ENCODE assay signal across 17 cellular contexts in genomic region chr10:100129424-100129823, GRCh38. TPM values are rescaled to one million over a fixed set of nuclear protein-coding genes. Genes with fewer than 3 reads are reported as not detected.
"Had no signal": no experiment of that assay in that cellular context is flagged by ENCODE, and none has a peak within 500 bp of the region (broad histone marks: within the 10 kb centered on the region; RNA-seq: fewer than 3 reads in every experiment).

No MANE protein-coding gene starts in this region.

- H3K9me3 ChIP-seq: adrenal gland, body of pancreas had no signal

- H3K4me3 ChIP-seq: adrenal gland, body of pancreas, esophagus muscularis mucosa, left lung had no signal

- DNase-seq: activated B cell treated with CpG ODN at 0.5 μM for 24 hours; activated CD4-positive, alpha-beta T cell treated with anti-CD3 and anti-CD28 coated beads, Interleukin-2, amount 10 ng/mL, durations not matched to agents 7 days and 5 days; activated naive CD4-positive, alpha-beta T cell treated with anti-CD3 and anti-CD28 coated beads, Interleukin-2, amount 50 U/mL, for 16 hours; activated T-cell treated with anti-CD3 and anti-CD28 coated beads, Interleukin-2, amount 50 U/mL, for 1 hour; adrenal gland; body of pancreas; head of caudate nucleus; islet precursor cell; left lung; mesendoderm; stimulated activated CD4-positive, alpha-beta T cell treated with anti-CD3 and anti-CD28 coated beads, Interleukin-4, amount 100 ng/mL, for 4 hours; stimulated activated naive CD8-positive, alpha-beta T cell treated with anti-CD3 and anti-CD28 coated beads, Interleukin-15, amount 100 ng/mL, for 72 hours; T-helper 9 cell had no signal

- H3K36me3 ChIP-seq: adrenal gland, esophagus muscularis mucosa, left lung had no signal

- H3K27ac ChIP-seq: adrenal gland, body of pancreas, esophagus muscularis mucosa, left lung had no signal

- H3K4me1 ChIP-seq: adrenal gland, body of pancreas, esophagus muscularis mucosa, left lung had no signal

- H3K27me3 ChIP-seq: body of pancreas, esophagus muscularis mucosa had no signal

RNA-seq across cellular contexts. Expression of gene CPN1, which starts 47.8 kb away (rescaled TPM):
- total RNA-seq: activated B cell treated with CpG ODN at 0.5 μM for 24 hours; activated CD4-positive, alpha-beta T cell treated with anti-CD3 and anti-CD28 coated beads, Interleukin-2, amount 10 ng/mL, durations not matched to agents 7 days and 5 days; adrenal gland; body of pancreas; esophagus muscularis mucosa; fibroblast of villous mesenchyme; left lung; osteocyte; skeletal muscle tissue had no signal
- polyA plus RNA-seq: adrenal gland had no signal
